8 cellular contexts compared by ENCODE assay signal in genomic region chr5:97183100-97183929, GRCh38. TPM values are rescaled to one million over a fixed set of nuclear protein-coding genes. Genes with fewer than 3 reads are reported as not detected.
DNase-seq lines count a peak whose midpoint lies in the region; ATAC-seq, FAIRE-seq and TF ChIP-seq lines count a peak whose summit lies in the region.

Gene RIOK2, minus strand, starts transcription at chr5:97183247. Its CDS starts 56 bp downstream, at chr5:97183191.

- H2AFZ ChIP-seq in Loucy (ENCODE audit: low read length) = peak within 1 kb of the TSS; percentile 87

- peaks cover 28% of the 10 kb centered on the region for H3K36me3 Mint-ChIP-seq in natural killer cell treated with Interleukin-12 subunit alpha and Interleukin-12 subunit beta and Interleukin-15 and Interleukin-18, amount 100 ng/mL, for 72 hours

- peaks cover 27% of the 10 kb centered on the region for H3K79me2 ChIP-seq in Loucy (ENCODE audit: insufficient read depth, low read length)

- H3K9ac ChIP-seq in Loucy (ENCODE audit: low read depth, low read length, poor library complexity, severe bottlenecking) = peak within 1 kb of the TSS; percentile 86

- peak; percentile 96 for ATAC-seq in natural killer cell treated with Interleukin-12 subunit alpha and Interleukin-12 subunit beta and Interleukin-15 and Interleukin-18, amount 100 ng/mL, for 72 hours
- peak; percentile 92 for ATAC-seq in stimulated activated naive CD8-positive, alpha-beta T cell treated with anti-CD3 and anti-CD28 coated beads, Interleukin-15, Interleukin-2, amounts not matched to agents 100 U/mL and 50 U/mL, for 24 hours

- H3K4me1 Mint-ChIP-seq in natural killer cell treated with Interleukin-12 subunit alpha and Interleukin-12 subunit beta and Interleukin-15 and Interleukin-18, amount 100 ng/mL, for 72 hours (ENCODE audit: low read depth in 2 of 2) = peaks cover 39 to 41% of the 10 kb centered on the region in 2 donors

- H3K9me2 ChIP-seq in Loucy (replicated peaks; ENCODE audit: low read depth, low read length) = no peaks in the 10 kb centered on the region

- H3K9me3 Mint-ChIP-seq in natural killer cell treated with Interleukin-12 subunit alpha and Interleukin-12 subunit beta and Interleukin-15 and Interleukin-18, amount 100 ng/mL, for 72 hours = peaks cover 4% of the 10 kb centered on the region

- peaks cover 4% of the 10 kb centered on the region for H3K4me1 ChIP-seq in Loucy (ENCODE audit: insufficient read depth, low read length, poor library complexity, severe bottlenecking)

- H3K36me3 ChIP-seq in Loucy (ENCODE audit: insufficient read depth, low read length) = peaks cover 8% of the 10 kb centered on the region; the same call in 1 of the 2 replicates

- peak within 1 kb of the TSS; percentile 98 to 99 for H3K27ac Mint-ChIP-seq in natural killer cell treated with Interleukin-12 subunit alpha and Interleukin-12 subunit beta and Interleukin-15 and Interleukin-18, amount 100 ng/mL, for 72 hours

- H4K20me1 ChIP-seq in Loucy (ENCODE audit: insufficient read depth, low read length, poor library complexity, severe bottlenecking) = peaks cover 7% of the 10 kb centered on the region

- TF ChIP-seq CTCF in Loucy (conservative IDR thresholded peaks at IDR 0.05; ENCODE audit: low read length) (no peak), fibroblast of pulmonary artery (IDR thresholded peaks at IDR 0.05; ENCODE audit: low read length, missing control alignments) (no peak)

- H3K4me3 ChIP-seq in Loucy (ENCODE audit: low read length, poor library complexity, severe bottlenecking) (peak within 1 kb of the TSS; percentile 93), fibroblast of pulmonary artery (replicated peaks; ENCODE audit: low read depth, low read length) (peak within 1 kb of the TSS; percentile 87)

- H3K27me3 ChIP-seq in Loucy (ENCODE audit: insufficient read depth, low read length, poor library complexity, severe bottlenecking) = no peaks in the 10 kb centered on the region

- DNase-seq in EL (peak; percentile 96), H54 (ENCODE audit: insufficient read length, low spot score) (peak; percentile 55), fibroblast of pulmonary artery (ENCODE audit: low read depth) (peak; percentile 96)
- DNase-seq in activated T-helper 9 cell treated with anti-CD3 and anti-CD28 coated beads, Interleukin-2, amount 50 U/mL, for 16 hours (ENCODE audit: low read depth) = peak; percentile 87
- peak; percentile 96 for DNase-seq in natural killer cell treated with Interleukin-12 subunit alpha and Interleukin-12 subunit beta and Interleukin-15 and Interleukin-18, amount 100 ng/mL, for 72 hours (ENCODE audit: low spot score)
- DNase-seq in stimulated activated naive CD8-positive, alpha-beta T cell treated with anti-CD3 and anti-CD28 coated beads, Interleukin-15, Interleukin-2, amounts not matched to agents 100 U/mL and 50 U/mL, for 24 hours = peak; percentile 94

- peak within 1 kb of the TSS; percentile 92 for H3K4me3 Mint-ChIP-seq in natural killer cell treated with Interleukin-12 subunit alpha and Interleukin-12 subunit beta and Interleukin-15 and Interleukin-18, amount 100 ng/mL, for 72 hours

- TF ChIP-seq POLR2A in H54 (IDR thresholded peaks at IDR 0.05; ENCODE audit: low read depth, low read length) = peak; percentile 88
- peak; percentile 91 for TF ChIP-seq POLR2A in Raji (IDR thresholded peaks at IDR 0.05; ENCODE audit: insufficient read depth, low read depth, low read length)

- peak; percentile 96 for FAIRE-seq in H54 (lab: Jason Lieb, UNC)

- no peaks in the 10 kb centered on the region for H3K9me3 ChIP-seq in Loucy (ENCODE audit: insufficient read depth, low read depth, low read length)

- peak within 1 kb of the TSS; percentile 90 for H3K4me2 ChIP-seq in Loucy (ENCODE audit: low read depth, low read length, poor library complexity, severe bottlenecking)

- no peaks in the 10 kb centered on the region for H3F3A ChIP-seq in Loucy (ENCODE audit: low read depth)

- H3K27me3 Mint-ChIP-seq in natural killer cell treated with Interleukin-12 subunit alpha and Interleukin-12 subunit beta and Interleukin-15 and Interleukin-18, amount 100 ng/mL, for 72 hours = peaks cover 7 to 8% of the 10 kb centered on the region in 2 donors

RNA-seq across cellular contexts. Expression of gene RIOK2, which starts in this region (rescaled TPM):
- total RNA-seq in natural killer cell treated with Interleukin-12 subunit alpha and Interleukin-12 subunit beta and Interleukin-15 and Interleukin-18, amount 100 ng/mL, for 72 hours = 10 to 100 TPM; 29.7 to 46.2 TPM

Comparison
In these comparisons a context has a peak if more than half of its experiments do, and no peak if none do; other contexts are left out.
1. Peak in every context shown above with its lines: DNase-seq, ATAC-seq and H3K4me3 ChIP-seq.